Comparison of ENCODE assay signal across 1 cellular context in genomic region chr7:36388423-36388822, GRCh38.
TF ChIP-seq lines count a peak whose summit lies in the region.

No MANE protein-coding gene starts in this region.

TF ChIP-seq in WTC11, 78 proteins besides CTCF, POLR2A, EP300 and RAD21 (continued from another document):
- TF ChIP-seq IRF1 (CRISPR knock-in tag; IDR thresholded peaks at IDR 0.05): no peak
- TF ChIP-seq ATF1 (CRISPR knock-in tag; IDR thresholded peaks at IDR 0.05): no peak
- TF ChIP-seq ZNF317 (CRISPR knock-in tag; IDR thresholded peaks at IDR 0.05; ENCODE audit: borderline replicate concordance, low read depth): no peak
- no peak for TF ChIP-seq ETV6 (CRISPR knock-in tag; IDR thresholded peaks at IDR 0.05)
- TF ChIP-seq SOX15 (CRISPR knock-in tag; IDR thresholded peaks at IDR 0.05): no peak
- no peak for TF ChIP-seq E2F4 (CRISPR knock-in tag; IDR thresholded peaks at IDR 0.05; ENCODE audit: borderline replicate concordance, low read depth)
- no peak for TF ChIP-seq GTF2I (CRISPR knock-in tag; conservative IDR thresholded peaks at IDR 0.05)
- no peak for TF ChIP-seq FOXP4 (CRISPR knock-in tag; IDR thresholded peaks at IDR 0.05)
- TF ChIP-seq IRF2 (CRISPR knock-in tag; IDR thresholded peaks at IDR 0.05; ENCODE audit: borderline replicate concordance, low read depth): no peak
- no peak for TF ChIP-seq MXD4 (CRISPR knock-in tag; IDR thresholded peaks at IDR 0.05; ENCODE audit: borderline replicate concordance)
- no peak for TF ChIP-seq FOXK1 (CRISPR knock-in tag; IDR thresholded peaks at IDR 0.05)
TF ChIP-seq in WTC11: peak in this region for 0.
